In genomic region chr16:22161999-22162657, GRCh38 we compare ENCODE assay signal across 9 cellular contexts. TPM values are rescaled to one million over a fixed set of nuclear protein-coding genes. Genes with fewer than 3 reads are reported as not detected.
A peak's percentile ranks its signal among the peaks of the same experiment; 100 is the strongest.
DNase-seq lines count a peak whose midpoint lies in the region; ATAC-seq and TF ChIP-seq lines count a peak whose summit lies in the region.
"Had no signal": no experiment of that assay in that cellular context is flagged by ENCODE, and none has a peak within 500 bp of the region (broad histone marks: within the 10 kb centered on the region; RNA-seq: fewer than 3 reads in every experiment).

SDR42E2 (plus strand) TSS chr16:22162506; CDS start chr16:22165583, 3,077 bp downstream.

- no peaks in the 10 kb centered on the region for H3K79me2 ChIP-seq in hepatocyte

- H3K27ac ChIP-seq in hepatocyte = no peak within 1 kb of the TSS
- H3K27ac ChIP-seq in dorsolateral prefrontal cortex = no peak within 1 kb of the TSS

- 17% methylated on average over 13 of the region's 40 CpGs for WGBS in hepatocyte (ENCODE audit: low lambda C conversion rate, missing lambda C conversion rate)

- H3K27me3 ChIP-seq in hepatocyte = peaks cover 37% of the 10 kb centered on the region
- H3K27me3 ChIP-seq in dorsolateral prefrontal cortex = peaks cover 0 to 30% (median 18%) of the 10 kb centered on the region in 45 donors

- H3K9me3 ChIP-seq in hepatocyte (ENCODE audit: low read depth) = no peaks in the 10 kb centered on the region

- peaks cover 24% of the 10 kb centered on the region for H3K27me3 Mint-ChIP-seq in osteocyte (ENCODE audit: unreplicated experiment)

- peak within 1 kb of the TSS; percentile 81 for H3K4me2 ChIP-seq in hepatocyte

- no peaks in the 10 kb centered on the region for H3K4me1 ChIP-seq in hepatocyte (ENCODE audit: insufficient read depth)

- H3K27ac Mint-ChIP-seq in osteocyte (ENCODE audit: unreplicated experiment) = no peak within 1 kb of the TSS

- H3K4me3 ChIP-seq in hepatocyte (no peak within 1 kb of the TSS), dorsolateral prefrontal cortex (peak within 1 kb of the TSS in 2 of 59 donors; percentile 1 to 16)

- H2AFZ ChIP-seq in hepatocyte = no peak within 1 kb of the TSS

- no peak within 1 kb of the TSS for H3K4me3 Mint-ChIP-seq in osteocyte (ENCODE audit: unreplicated experiment)

- H3K9me2 ChIP-seq in hepatocyte (replicated peaks; ENCODE audit: insufficient read depth) = no peaks in the 10 kb centered on the region

- H3K9me3 Mint-ChIP-seq in osteocyte (ENCODE audit: unreplicated experiment) = no peaks in the 10 kb centered on the region

- H3K36me3 ChIP-seq in hepatocyte (replicated peaks; ENCODE audit: insufficient read depth, low read depth) = no peaks in the 10 kb centered on the region

- ATAC-seq in GM18867 (IDR thresholded peaks at IDR 0.05; ENCODE audit: unreplicated experiment) = no peak

- H4K20me1 ChIP-seq in hepatocyte (ENCODE audit: insufficient read depth, poor library complexity, severe bottlenecking) = no peaks in the 10 kb centered on the region

- TF ChIP-seq CTCF in hepatocyte (IDR thresholded peaks at IDR 0.05; ENCODE audit: poor library complexity) (no peak), dorsolateral prefrontal cortex (IDR thresholded peaks at IDR 0.05 in 54 of 56, conservative IDR thresholded peaks at IDR 0.05 in 2 of 56; ENCODE audit: low read depth in 1 of 56, partially characterized antibody in 56 of 56) (no peak), osteocyte (IDR thresholded peaks at IDR 0.05) (no peak)

- H3K4me1 Mint-ChIP-seq in osteocyte (ENCODE audit: unreplicated experiment) = no peaks in the 10 kb centered on the region

- intact Hi-C loops in dorsolateral prefrontal cortex (cut with DNase I) = no loop called here

- DNase-seq in LoVo (ENCODE audit: low spot score) (peak; percentile 48), hepatocyte (ENCODE audit: low spot score) (peak; percentile 61), HUDEP-2 (lab: John Stamatoyannopoulos, UW; ENCODE audit: unreplicated experiment in 76 of 76) (no peak), dorsolateral prefrontal cortex (no peak), osteocyte (ENCODE audit: extremely low spot score, unreplicated experiment) (no peak)
- DNase-seq in activated CD4-positive, alpha-beta T cell treated with anti-CD3 and anti-CD28 coated beads, Interleukin-2, amount 50 U/mL, for 48 hours = peak; percentile 33 to 34
- peak; percentile 1 to 5 for DNase-seq in stimulated activated CD8-positive, alpha-beta memory T cell treated with anti-CD3 and anti-CD28 coated beads, Interleukin-4, amount 100 ng/mL, for 1 hour (ENCODE audit: low read depth in 2 of 2, low spot score in 1 of 2)

- no peaks in the 10 kb centered on the region for H3K36me3 Mint-ChIP-seq in osteocyte (ENCODE audit: unreplicated experiment)

RNA-seq across cellular contexts. Expression of gene SDR42E2, which starts in this region (rescaled TPM):
- total RNA-seq in hepatocyte (not detected in 2 replicates), dorsolateral prefrontal cortex (1 to 10 TPM in 30 of 120 experiments, under 1 TPM in 89, not detected in 1; 0.14 to 1.9 (median 0.70) TPM), osteocyte (0.13 TPM in 1 of 2 replicates, not detected in the other)
- polyA plus RNA-seq in hepatocyte = not detected in 2 replicates
- total RNA-seq: skeletal muscle tissue had no signal

Comparison
In these comparisons a context has a peak if more than half of its experiments do, and no peak if none do; other contexts are left out.
1. Peak in DNase-seq and H3K4me2 ChIP-seq in hepatocyte; RNA of the gene not detected or under 1 TPM.
2. DNase-seq: peak in LoVo (single experiment), activated CD4-positive, alpha-beta T cell treated with anti-CD3 and anti-CD28 coated beads, Interleukin-2, amount 50 U/mL, for 48 hours (2 of 2) and stimulated activated CD8-positive, alpha-beta memory T cell treated with anti-CD3 and anti-CD28 coated beads, Interleukin-4, amount 100 ng/mL, for 1 hour (2 of 2); none in HUDEP-2 (0 of 76), dorsolateral prefrontal cortex (0 of 10) and osteocyte (single experiment).